In genomic region chr2:191401287-191401686, GRCh38 we compare ENCODE assay signal across 16 cellular contexts.
DNase-seq lines count a peak whose midpoint lies in the region; ATAC-seq and TF ChIP-seq lines count a peak whose summit lies in the region.
"Had no signal": no experiment of that assay in that cellular context is flagged by ENCODE, and none has a peak within 500 bp of the region (broad histone marks: within the 10 kb centered on the region; RNA-seq: fewer than 3 reads in every experiment).

No MANE protein-coding gene starts in this region.

- H3K27me3 ChIP-seq in NT2/D1 (ENCODE audit: insufficient read depth, insufficient read length) = no peaks in the 10 kb centered on the region
- no peaks in the 10 kb centered on the region for H3K27me3 ChIP-seq in fibroblast of lung (ENCODE audit: control insufficient read depth, insufficient read depth, low read length)
- H3K27me3 ChIP-seq in osteoblast (ENCODE audit: insufficient read depth, low read length) = no peaks in the 10 kb centered on the region

- H4K20me1 ChIP-seq in fibroblast of lung (ENCODE audit: control insufficient read depth, extremely low read depth, insufficient read depth, low read length) (no peaks in the 10 kb centered on the region), osteoblast (ENCODE audit: insufficient read depth, low read length) (no peaks in the 10 kb centered on the region)

- no peak for ATAC-seq in T-cell (replicated peaks in 1 of 4)
- ATAC-seq in activated CD8-positive, alpha-beta memory T cell treated with anti-CD3 and anti-CD28 coated beads, Interleukin-2, amount 10 ng/mL, durations not matched to agents 7 days and 5 days = no peak
- ATAC-seq: activated T-cell treated with anti-CD3 and anti-CD28 coated beads, Interleukin-2, amount 50 U/mL, for 72 hours; CD8-positive, alpha-beta T cell had no signal

- H3K4me3 Mint-ChIP-seq in T-cell = no peak overlapping the region
- H3K4me3 Mint-ChIP-seq in activated CD8-positive, alpha-beta memory T cell treated with anti-CD3 and anti-CD28 coated beads, Interleukin-2, amount 10 ng/mL, durations not matched to agents 7 days and 5 days = no peak overlapping the region
- H3K4me3 Mint-ChIP-seq: activated T-cell treated with anti-CD3 and anti-CD28 coated beads, Interleukin-2, amount 50 U/mL, for 72 hours; CD8-positive, alpha-beta T cell had no signal

- peaks cover 0 to 1% (median 0%) of the 10 kb centered on the region in 3 donors for H3K4me1 Mint-ChIP-seq in T-cell
- H3K4me1 Mint-ChIP-seq in activated CD8-positive, alpha-beta memory T cell treated with anti-CD3 and anti-CD28 coated beads, Interleukin-2, amount 10 ng/mL, durations not matched to agents 7 days and 5 days = peaks cover 10% of the 10 kb centered on the region

- DNase-seq in EH (ENCODE audit: low read depth) (peak; percentile 80), NT2/D1 (ENCODE audit: low read depth, low spot score) (peak; percentile 35), fibroblast of lung (ENCODE audit: low read depth in 2 of 2) (peak in 1 of 2 donors; percentile 64), osteoblast (ENCODE audit: insufficient read length, low spot score, missing footprints) (peak; percentile 90), T-cell (no peak)
- no peak for DNase-seq in activated CD4-positive, alpha-beta T cell treated with anti-CD3 and anti-CD28 coated beads, Interleukin-2, amount 50 U/mL, for 4 hours
- DNase-seq in activated CD8-positive, alpha-beta memory T cell treated with anti-CD3 and anti-CD28 coated beads, Interleukin-2, amount 10 ng/mL, durations not matched to agents 7 days and 5 days = no peak
- DNase-seq in activated CD4-positive, CD25-positive, alpha-beta regulatory T cell (lab: John Stamatoyannopoulos, UW) = no peak
- DNase-seq: activated CD4-positive, alpha-beta T cell treated with anti-CD3 and anti-CD28 coated beads for 1 hour; activated T-cell treated with anti-CD3 and anti-CD28 coated beads, Interleukin-2, amount 50 U/mL, for 72 hours; CD8-positive, alpha-beta T cell; hypothalamus; NCI-H2171; posterior cingulate gyrus; stimulated activated CD4-positive, alpha-beta T cell treated with anti-CD3 and anti-CD28 coated beads, Interleukin-4, amount 100 ng/mL, for 1 hour; stimulated activated naive CD4-positive, alpha-beta T cell had no signal

- no peaks in the 10 kb centered on the region for H3K79me2 ChIP-seq in fibroblast of lung (ENCODE audit: control insufficient read depth, insufficient read depth, low read length)
- peaks cover 9% of the 10 kb centered on the region for H3K79me2 ChIP-seq in osteoblast (ENCODE audit: insufficient read depth, low read length)

- H3K27me3 Mint-ChIP-seq in T-cell = no peaks in the 10 kb centered on the region
- H3K27me3 Mint-ChIP-seq in activated CD8-positive, alpha-beta memory T cell treated with anti-CD3 and anti-CD28 coated beads, Interleukin-2, amount 10 ng/mL, durations not matched to agents 7 days and 5 days = peaks cover 4% of the 10 kb centered on the region

- H3K27ac ChIP-seq in fibroblast of lung (ENCODE audit: insufficient read depth, low read length) (peak overlapping the region; percentile 30), osteoblast (ENCODE audit: low read depth, low read length) (peak overlapping the region; percentile 53)

- peaks cover 5% of the 10 kb centered on the region for H3K4me1 ChIP-seq in NT2/D1 (ENCODE audit: insufficient read depth, insufficient read length)
- peaks cover 18% of the 10 kb centered on the region for H3K4me1 ChIP-seq in fibroblast of lung (ENCODE audit: control insufficient read depth, extremely low read depth, insufficient read depth, low read length)
- H3K4me1 ChIP-seq in osteoblast (ENCODE audit: insufficient read depth, low read length) = peaks cover 42% of the 10 kb centered on the region

- H3K36me3 Mint-ChIP-seq in T-cell = no peaks in the 10 kb centered on the region
- no peaks in the 10 kb centered on the region for H3K36me3 Mint-ChIP-seq in activated CD8-positive, alpha-beta memory T cell treated with anti-CD3 and anti-CD28 coated beads, Interleukin-2, amount 10 ng/mL, durations not matched to agents 7 days and 5 days
- H3K36me3 Mint-ChIP-seq: CD8-positive, alpha-beta T cell had no signal

- peaks cover 15% of the 10 kb centered on the region for H3K9me3 ChIP-seq in NT2/D1 (ENCODE audit: insufficient read depth, low read length)
- no peaks in the 10 kb centered on the region for H3K9me3 ChIP-seq in fibroblast of lung (ENCODE audit: control insufficient read depth, insufficient read depth, low read depth, low read length)
- no peaks in the 10 kb centered on the region for H3K9me3 ChIP-seq in osteoblast (ENCODE audit: low read depth, low read length)

- no peak overlapping the region for H3K9ac ChIP-seq in NT2/D1 (ENCODE audit: insufficient read length, low read depth)
- H3K9ac ChIP-seq in fibroblast of lung (ENCODE audit: insufficient read depth, low read length) = no peak overlapping the region

- peaks cover 58% of the 10 kb centered on the region for H3K36me3 ChIP-seq in NT2/D1 (ENCODE audit: insufficient read depth, insufficient read length, low read length)
- peaks cover 5% of the 10 kb centered on the region for H3K36me3 ChIP-seq in fibroblast of lung (ENCODE audit: control insufficient read depth, insufficient read depth, low read length)
- H3K36me3 ChIP-seq in osteoblast (ENCODE audit: insufficient read depth, low read length) = peaks cover 64% of the 10 kb centered on the region

- TF ChIP-seq CTCF in fibroblast of lung (conservative IDR thresholded peaks at IDR 0.05 in 1 of 2, IDR thresholded peaks at IDR 0.05 in 1 of 2; ENCODE audit: low read depth in 1 of 2, low read length in 2 of 2) (no peak), osteoblast (IDR thresholded peaks at IDR 0.05; ENCODE audit: extremely low read depth, low read depth, low read length) (no peak)

- H2AFZ ChIP-seq in fibroblast of lung (ENCODE audit: low read length) (no peak overlapping the region), osteoblast (ENCODE audit: low read length) (no peak overlapping the region)

- CTCF ChIA-PET in T-cell (lab: Charles Lee) = interaction anchor here in 1 of 2 donors (0.7 kb wide), 1 partner anchor 149 kb away, joined by 3 read pairs; no protein-coding TSS in a partner anchor
- CTCF ChIA-PET in activated CD8-positive, alpha-beta memory T cell treated with anti-CD3 and anti-CD28 coated beads, Interleukin-2, amount 10 ng/mL, durations not matched to agents 7 days and 5 days (lab: Charles Lee) = no interaction called here

- H3K4me3 ChIP-seq in NT2/D1 (ENCODE audit: insufficient read length, low read depth) (no peak overlapping the region), fibroblast of lung (replicated peaks in 1 of 4; ENCODE audit: control extremely low read depth in 1 of 4, insufficient read depth in 1 of 4, low read depth in 3 of 4, low read length in 4 of 4) (no peak overlapping the region), osteoblast (ENCODE audit: insufficient read depth, low read length) (no peak overlapping the region)

- no peaks in the 10 kb centered on the region for H3K9me3 Mint-ChIP-seq in T-cell
- H3K9me3 Mint-ChIP-seq in activated CD8-positive, alpha-beta memory T cell treated with anti-CD3 and anti-CD28 coated beads, Interleukin-2, amount 10 ng/mL, durations not matched to agents 7 days and 5 days (ENCODE audit: low read depth) = no peaks in the 10 kb centered on the region
- H3K9me3 Mint-ChIP-seq: activated T-cell treated with anti-CD3 and anti-CD28 coated beads, Interleukin-2, amount 50 U/mL, for 72 hours; CD8-positive, alpha-beta T cell had no signal

- POLR2A ChIA-PET in T-cell (lab: Charles Lee) = interaction anchor here in 1 of 2 donors (0.9 kb wide), 1 partner anchor 12 kb away, joined by 3 read pairs; no protein-coding TSS in a partner anchor

- no peak overlapping the region for H3K27ac Mint-ChIP-seq in T-cell
- H3K27ac Mint-ChIP-seq in activated CD8-positive, alpha-beta memory T cell treated with anti-CD3 and anti-CD28 coated beads, Interleukin-2, amount 10 ng/mL, durations not matched to agents 7 days and 5 days = no peak overlapping the region
- H3K27ac Mint-ChIP-seq: activated T-cell treated with anti-CD3 and anti-CD28 coated beads, Interleukin-2, amount 50 U/mL, for 72 hours; CD8-positive, alpha-beta T cell had no signal

- H3K4me2 ChIP-seq in fibroblast of lung (ENCODE audit: extremely low read depth, insufficient read depth, low read length) (no peak overlapping the region), osteoblast (ENCODE audit: insufficient read depth, low read length) (no peak overlapping the region)

Comparison
In these comparisons a context has a peak if more than half of its experiments do, and no peak if none do; other contexts are left out.
1. DNase-seq: peak in EH (single experiment), NT2/D1 (single experiment) and osteoblast (single experiment); none in T-cell (0 of 34), activated CD4-positive, alpha-beta T cell treated with anti-CD3 and anti-CD28 coated beads, Interleukin-2, amount 50 U/mL, for 4 hours (0 of 2), activated CD8-positive, alpha-beta memory T cell treated with anti-CD3 and anti-CD28 coated beads, Interleukin-2, amount 10 ng/mL, durations not matched to agents 7 days and 5 days (single experiment) and activated CD4-positive, CD25-positive, alpha-beta regulatory T cell (0 of 4).